Comparison of ENCODE assay signal across 1 cellular context in genomic region chr20:17530716-17531536, GRCh38.
TF ChIP-seq lines count a peak whose summit lies in the region.

TSS of gene BFSP1 (minus strand) at chr20:17531379. CDS start at chr20:17531329, 50 bp downstream.

TF ChIP-seq in HepG2, 621 proteins besides CTCF, POLR2A, EP300 and RAD21 (continued from another document and continues in another):
- TF ChIP-seq, protein P1, sequence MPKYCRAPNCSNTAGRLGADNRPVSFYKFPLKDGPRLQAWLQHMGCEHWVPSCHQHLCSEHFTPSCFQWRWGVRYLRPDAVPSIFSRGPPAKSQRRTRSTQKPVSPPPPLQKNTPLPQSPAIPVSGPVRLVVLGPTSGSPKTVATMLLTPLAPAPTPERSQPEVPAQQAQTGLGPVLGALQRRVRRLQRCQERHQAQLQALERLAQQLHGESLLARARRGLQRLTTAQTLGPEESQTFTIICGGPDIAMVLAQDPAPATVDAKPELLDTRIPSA (CRISPR knock-in tag; IDR thresholded peaks at IDR 0.05; ENCODE audit: borderline replicate concordance) = peak; percentile 59; the same call in 1 of the 2 replicates
- TF ChIP-seq SP5 (CRISPR knock-in tag; IDR thresholded peaks at IDR 0.05; ENCODE audit: borderline replicate concordance, low read depth) = no peak
- TF ChIP-seq ZMYM4 (CRISPR knock-in tag; IDR thresholded peaks at IDR 0.05) = peak; percentile 26; the same call in 1 of the 2 replicates
- no peak for TF ChIP-seq HNRNPH1 (optimal IDR thresholded peaks at IDR 0.05; ENCODE audit: low read depth, low read length)
- no peak for TF ChIP-seq THYN1 (CRISPR knock-in tag; IDR thresholded peaks at IDR 0.05; ENCODE audit: borderline replicate concordance, low read depth)
- no peak for TF ChIP-seq POLR2AphosphoS2 (IDR thresholded peaks at IDR 0.05; ENCODE audit: low read depth, low read length)
- TF ChIP-seq ZBTB8A (CRISPR knock-in tag; IDR thresholded peaks at IDR 0.05; ENCODE audit: borderline replicate concordance, low read depth) = no peak
- TF ChIP-seq, protein P2, sequence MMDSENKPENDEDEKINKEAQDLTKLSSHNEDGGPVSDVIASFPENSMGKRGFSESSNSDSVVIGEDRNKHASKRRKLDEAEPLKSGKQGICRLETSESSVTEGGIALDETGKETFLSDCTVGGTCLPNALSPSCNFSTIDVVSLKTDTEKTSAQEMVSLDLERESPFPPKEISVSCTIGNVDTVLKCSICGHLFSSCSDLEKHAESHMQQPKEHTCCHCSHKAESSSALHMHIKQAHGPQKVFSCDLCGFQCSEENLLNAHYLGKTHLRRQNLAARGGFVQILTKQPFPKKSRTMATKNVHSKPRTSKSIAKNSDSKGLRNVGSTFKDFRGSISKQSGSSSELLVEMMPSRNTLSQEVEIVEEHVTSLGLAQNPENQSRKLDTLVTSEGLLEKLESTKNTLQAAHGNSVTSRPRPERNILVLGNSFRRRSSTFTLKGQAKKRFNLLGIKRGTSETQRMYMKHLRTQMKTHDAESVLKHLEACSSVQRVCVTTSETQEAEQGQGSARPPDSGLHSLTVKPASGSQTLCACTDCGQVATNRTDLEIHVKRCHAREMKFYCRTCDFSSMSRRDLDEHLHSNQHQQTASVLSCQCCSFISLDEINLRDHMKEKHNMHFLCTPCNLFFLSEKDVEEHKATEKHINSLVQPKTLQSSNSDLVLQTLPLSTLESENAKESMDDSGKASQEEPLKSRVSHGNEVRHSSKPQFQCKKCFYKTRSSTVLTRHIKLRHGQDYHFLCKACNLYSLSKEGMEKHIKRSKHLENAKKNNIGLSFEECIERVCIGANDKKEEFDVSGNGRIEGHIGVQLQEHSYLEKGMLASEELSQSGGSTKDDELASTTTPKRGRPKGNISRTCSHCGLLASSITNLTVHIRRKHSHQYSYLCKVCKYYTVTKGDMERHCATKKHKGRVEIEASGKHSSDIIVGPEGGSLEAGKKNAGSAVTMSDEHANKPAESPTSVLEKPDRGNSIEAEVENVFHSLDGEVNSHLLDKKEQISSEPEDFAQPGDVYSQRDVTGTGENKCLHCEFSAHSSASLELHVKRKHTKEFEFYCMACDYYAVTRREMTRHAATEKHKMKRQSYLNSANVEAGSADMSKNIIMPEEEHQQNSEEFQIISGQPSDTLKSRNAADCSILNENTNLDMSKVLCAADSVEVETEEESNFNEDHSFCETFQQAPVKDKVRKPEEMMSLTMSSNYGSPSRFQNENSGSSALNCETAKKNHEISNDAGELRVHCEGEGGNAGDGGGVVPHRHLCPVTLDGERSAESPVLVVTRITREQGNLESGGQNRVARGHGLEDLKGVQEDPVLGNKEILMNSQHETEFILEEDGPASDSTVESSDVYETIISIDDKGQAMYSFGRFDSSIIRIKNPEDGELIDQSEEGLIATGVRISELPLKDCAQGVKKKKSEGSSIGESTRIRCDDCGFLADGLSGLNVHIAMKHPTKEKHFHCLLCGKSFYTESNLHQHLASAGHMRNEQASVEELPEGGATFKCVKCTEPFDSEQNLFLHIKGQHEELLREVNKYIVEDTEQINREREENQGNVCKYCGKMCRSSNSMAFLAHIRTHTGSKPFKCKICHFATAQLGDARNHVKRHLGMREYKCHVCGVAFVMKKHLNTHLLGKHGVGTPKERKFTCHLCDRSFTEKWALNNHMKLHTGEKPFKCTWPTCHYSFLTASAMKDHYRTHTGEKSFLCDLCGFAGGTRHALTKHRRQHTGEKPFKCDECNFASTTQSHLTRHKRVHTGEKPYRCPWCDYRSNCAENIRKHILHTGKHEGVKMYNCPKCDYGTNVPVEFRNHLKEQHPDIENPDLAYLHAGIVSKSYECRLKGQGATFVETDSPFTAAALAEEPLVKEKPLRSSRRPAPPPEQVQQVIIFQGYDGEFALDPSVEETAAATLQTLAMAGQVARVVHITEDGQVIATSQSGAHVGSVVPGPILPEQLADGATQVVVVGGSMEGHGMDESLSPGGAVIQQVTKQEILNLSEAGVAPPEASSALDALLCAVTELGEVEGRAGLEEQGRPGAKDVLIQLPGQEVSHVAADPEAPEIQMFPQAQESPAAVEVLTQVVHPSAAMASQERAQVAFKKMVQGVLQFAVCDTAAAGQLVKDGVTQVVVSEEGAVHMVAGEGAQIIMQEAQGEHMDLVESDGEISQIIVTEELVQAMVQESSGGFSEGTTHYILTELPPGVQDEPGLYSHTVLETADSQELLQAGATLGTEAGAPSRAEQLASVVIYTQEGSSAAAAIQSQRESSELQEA (CRISPR knock-in tag; IDR thresholded peaks at IDR 0.05; ENCODE audit: not compliant biosample characterization) = no peak
- no peak for TF ChIP-seq ZNF670 (CRISPR knock-in tag; IDR thresholded peaks at IDR 0.05; ENCODE audit: borderline replicate concordance)
- TF ChIP-seq PAXIP1 (CRISPR knock-in tag; conservative IDR thresholded peaks at IDR 0.05) = 0 out of 2 replicates have a peak, but pooled peaks have one; percentile 11
- no peak for TF ChIP-seq KLF12 (CRISPR knock-in tag; IDR thresholded peaks at IDR 0.05; ENCODE audit: borderline replicate concordance)
- no peak for TF ChIP-seq MXD4 (CRISPR knock-in tag; IDR thresholded peaks at IDR 0.05)
- TF ChIP-seq, protein P3, sequence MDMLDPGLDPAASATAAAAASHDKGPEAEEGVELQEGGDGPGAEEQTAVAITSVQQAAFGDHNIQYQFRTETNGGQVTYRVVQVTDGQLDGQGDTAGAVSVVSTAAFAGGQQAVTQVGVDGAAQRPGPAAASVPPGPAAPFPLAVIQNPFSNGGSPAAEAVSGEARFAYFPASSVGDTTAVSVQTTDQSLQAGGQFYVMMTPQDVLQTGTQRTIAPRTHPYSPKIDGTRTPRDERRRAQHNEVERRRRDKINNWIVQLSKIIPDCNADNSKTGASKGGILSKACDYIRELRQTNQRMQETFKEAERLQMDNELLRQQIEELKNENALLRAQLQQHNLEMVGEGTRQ (IDR thresholded peaks at IDR 0.05; ENCODE audit: low read depth, low read length) = no peak
- TF ChIP-seq, protein P3 (CRISPR knock-in tag; IDR thresholded peaks at IDR 0.05; ENCODE audit: borderline replicate concordance) = no peak
- no peak; the same call in 1 of the 2 replicates for TF ChIP-seq EEA1 (CRISPR knock-in tag; IDR thresholded peaks at IDR 0.05; ENCODE audit: borderline replicate concordance)
- TF ChIP-seq HOXA7 (CRISPR knock-in tag; IDR thresholded peaks at IDR 0.05) = 0 out of 2 replicates have a peak, but pooled peaks have one; percentile 63
- TF ChIP-seq ZBTB21 (CRISPR knock-in tag; IDR thresholded peaks at IDR 0.05) = no peak
- TF ChIP-seq HOXA3 (CRISPR knock-in tag; IDR thresholded peaks at IDR 0.05) = peak; percentile 60; the same call in 1 of the 2 replicates
- no peak for TF ChIP-seq ZNF205 (CRISPR knock-in tag; IDR thresholded peaks at IDR 0.05)
- no peak for TF ChIP-seq NCOA5 (CRISPR knock-in tag; IDR thresholded peaks at IDR 0.05)
- no peak for TF ChIP-seq ZNF101 (CRISPR knock-in tag; IDR thresholded peaks at IDR 0.05; ENCODE audit: borderline replicate concordance, low read depth)
- no peak; the same call in 1 of the 2 replicates for TF ChIP-seq SNAPC2 (CRISPR knock-in tag; IDR thresholded peaks at IDR 0.05)
- TF ChIP-seq NFYB (CRISPR knock-in tag; IDR thresholded peaks at IDR 0.05) = no peak
- TF ChIP-seq HIVEP1 (CRISPR knock-in tag; IDR thresholded peaks at IDR 0.05) = no peak
- TF ChIP-seq, protein P4, sequence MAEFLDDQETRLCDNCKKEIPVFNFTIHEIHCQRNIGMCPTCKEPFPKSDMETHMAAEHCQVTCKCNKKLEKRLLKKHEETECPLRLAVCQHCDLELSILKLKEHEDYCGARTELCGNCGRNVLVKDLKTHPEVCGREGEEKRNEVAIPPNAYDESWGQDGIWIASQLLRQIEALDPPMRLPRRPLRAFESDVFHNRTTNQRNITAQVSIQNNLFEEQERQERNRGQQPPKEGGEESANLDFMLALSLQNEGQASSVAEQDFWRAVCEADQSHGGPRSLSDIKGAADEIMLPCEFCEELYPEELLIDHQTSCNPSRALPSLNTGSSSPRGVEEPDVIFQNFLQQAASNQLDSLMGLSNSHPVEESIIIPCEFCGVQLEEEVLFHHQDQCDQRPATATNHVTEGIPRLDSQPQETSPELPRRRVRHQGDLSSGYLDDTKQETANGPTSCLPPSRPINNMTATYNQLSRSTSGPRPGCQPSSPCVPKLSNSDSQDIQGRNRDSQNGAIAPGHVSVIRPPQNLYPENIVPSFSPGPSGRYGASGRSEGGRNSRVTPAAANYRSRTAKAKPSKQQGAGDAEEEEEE (CRISPR knock-in tag; IDR thresholded peaks at IDR 0.05; ENCODE audit: borderline replicate concordance) = no peak
- TF ChIP-seq ETV6 (CRISPR knock-in tag; conservative IDR thresholded peaks at IDR 0.05) = no peak; the same call in 1 of the 2 replicates
- no peak for TF ChIP-seq SMARCE1 (IDR thresholded peaks at IDR 0.05; ENCODE audit: borderline replicate concordance)
- 0 out of 2 replicates have a peak, but pooled peaks have one; percentile 0 for TF ChIP-seq FOXM1 (CRISPR knock-in tag; IDR thresholded peaks at IDR 0.05)
- TF ChIP-seq GATAD2A (CRISPR knock-in tag; IDR thresholded peaks at IDR 0.05) = peak; percentile 52; the same call in 1 of the 2 replicates
- no peak for TF ChIP-seq ZNF382 (CRISPR knock-in tag; IDR thresholded peaks at IDR 0.05; ENCODE audit: borderline replicate concordance)
- no peak for TF ChIP-seq TOPORS (CRISPR knock-in tag; IDR thresholded peaks at IDR 0.05)
- no peak for TF ChIP-seq ZNF850 (CRISPR knock-in tag; conservative IDR thresholded peaks at IDR 0.05)
- TF ChIP-seq MATR3 (CRISPR knock-in tag; IDR thresholded peaks at IDR 0.05) = no peak; the same call in 1 of the 2 replicates
- TF ChIP-seq DDIT3 (CRISPR knock-in tag; IDR thresholded peaks at IDR 0.05) = no peak
- TF ChIP-seq GLI4 (CRISPR knock-in tag; IDR thresholded peaks at IDR 0.05; ENCODE audit: borderline replicate concordance) = peak; percentile 34
- TF ChIP-seq POLR2G (IDR thresholded peaks at IDR 0.05; ENCODE audit: low read depth, low read length) = peak; percentile 44; the same call in 1 of the 2 replicates
- no peak for TF ChIP-seq ESRRA (CRISPR knock-in tag; IDR thresholded peaks at IDR 0.05; ENCODE audit: low read depth)
- TF ChIP-seq, protein P5, sequence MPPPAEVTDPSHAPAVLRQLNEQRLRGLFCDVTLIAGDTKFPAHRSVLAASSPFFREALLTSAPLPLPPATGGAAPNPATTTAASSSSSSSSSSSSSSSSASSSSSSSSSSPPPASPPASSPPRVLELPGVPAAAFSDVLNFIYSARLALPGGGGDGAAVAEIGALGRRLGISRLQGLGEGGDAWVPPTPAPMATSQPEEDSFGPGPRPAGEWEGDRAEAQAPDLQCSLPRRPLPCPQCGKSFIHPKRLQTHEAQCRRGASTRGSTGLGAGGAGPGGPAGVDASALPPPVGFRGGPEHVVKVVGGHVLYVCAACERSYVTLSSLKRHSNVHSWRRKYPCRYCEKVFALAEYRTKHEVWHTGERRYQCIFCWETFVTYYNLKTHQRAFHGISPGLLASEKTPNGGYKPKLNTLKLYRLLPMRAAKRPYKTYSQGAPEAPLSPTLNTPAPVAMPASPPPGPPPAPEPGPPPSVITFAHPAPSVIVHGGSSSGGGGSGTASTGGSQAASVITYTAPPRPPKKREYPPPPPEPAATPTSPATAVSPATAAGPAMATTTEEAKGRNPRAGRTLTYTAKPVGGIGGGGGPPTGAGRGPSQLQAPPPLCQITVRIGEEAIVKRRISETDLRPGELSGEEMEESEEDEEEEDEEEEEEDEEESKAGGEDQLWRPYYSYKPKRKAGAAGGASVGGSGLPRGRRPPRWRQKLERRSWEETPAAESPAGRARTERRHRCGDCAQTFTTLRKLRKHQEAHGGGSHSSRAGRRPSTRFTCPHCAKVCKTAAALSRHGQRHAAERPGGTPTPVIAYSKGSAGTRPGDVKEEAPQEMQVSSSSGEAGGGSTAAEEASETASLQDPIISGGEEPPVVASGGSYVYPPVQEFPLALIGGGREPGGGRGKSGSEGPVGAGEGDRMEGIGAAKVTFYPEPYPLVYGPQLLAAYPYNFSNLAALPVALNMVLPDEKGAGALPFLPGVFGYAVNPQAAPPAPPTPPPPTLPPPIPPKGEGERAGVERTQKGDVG (CRISPR knock-in tag; IDR thresholded peaks at IDR 0.05; ENCODE audit: borderline replicate concordance) = 0 out of 2 replicates have a peak, but pooled peaks have one; percentile 70
- TF ChIP-seq SMYD3 (CRISPR knock-in tag; IDR thresholded peaks at IDR 0.05) = peak; percentile 79; the same call in 1 of the 2 replicates
- TF ChIP-seq, protein P6, sequence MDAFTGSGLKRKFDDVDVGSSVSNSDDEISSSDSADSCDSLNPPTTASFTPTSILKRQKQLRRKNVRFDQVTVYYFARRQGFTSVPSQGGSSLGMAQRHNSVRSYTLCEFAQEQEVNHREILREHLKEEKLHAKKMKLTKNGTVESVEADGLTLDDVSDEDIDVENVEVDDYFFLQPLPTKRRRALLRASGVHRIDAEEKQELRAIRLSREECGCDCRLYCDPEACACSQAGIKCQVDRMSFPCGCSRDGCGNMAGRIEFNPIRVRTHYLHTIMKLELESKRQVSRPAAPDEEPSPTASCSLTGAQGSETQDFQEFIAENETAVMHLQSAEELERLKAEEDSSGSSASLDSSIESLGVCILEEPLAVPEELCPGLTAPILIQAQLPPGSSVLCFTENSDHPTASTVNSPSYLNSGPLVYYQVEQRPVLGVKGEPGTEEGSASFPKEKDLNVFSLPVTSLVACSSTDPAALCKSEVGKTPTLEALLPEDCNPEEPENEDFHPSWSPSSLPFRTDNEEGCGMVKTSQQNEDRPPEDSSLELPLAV (CRISPR knock-in tag; conservative IDR thresholded peaks at IDR 0.05; ENCODE audit: low read depth) = no peak
